Comparison of ENCODE assay signal across 1 cellular context in the genomic region with DNA sequence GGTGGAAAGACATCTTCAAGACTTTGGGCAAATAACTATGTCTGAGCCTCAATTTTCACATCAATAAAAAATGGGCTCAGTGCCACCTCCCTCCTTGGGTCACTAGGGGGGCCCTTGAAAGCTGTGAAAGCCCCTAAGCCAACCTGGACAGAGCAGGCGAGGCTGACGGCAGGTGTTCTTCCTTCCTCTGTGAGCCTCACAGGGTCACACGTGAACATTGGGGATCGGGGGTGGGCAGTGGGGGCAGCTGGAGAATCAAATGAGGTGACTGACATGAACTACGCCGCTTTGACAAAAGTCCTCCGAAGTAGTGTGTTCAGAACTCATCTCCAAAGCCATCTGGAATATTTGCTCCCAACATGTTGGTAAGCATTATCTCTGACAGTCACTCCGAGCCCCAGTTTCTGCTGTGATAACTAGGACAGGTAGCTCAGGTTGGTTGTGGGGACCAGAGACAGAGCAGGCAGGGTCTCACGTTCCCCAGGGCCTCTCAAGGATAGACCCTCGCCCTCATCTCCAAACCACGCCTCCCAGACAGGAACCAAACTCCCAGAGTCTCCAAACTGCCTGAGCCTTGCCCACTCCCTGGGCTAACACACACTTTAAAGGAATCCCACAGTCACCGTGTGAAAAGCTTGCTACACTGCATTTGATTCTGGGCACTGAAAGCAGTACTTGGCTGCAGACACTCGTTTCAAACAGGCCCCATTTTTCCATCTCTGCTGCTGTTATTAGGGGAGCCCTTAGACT.
TF ChIP-seq lines count a peak whose summit lies in the region.

No MANE protein-coding gene starts in this region.

TF ChIP-seq in WTC11, 78 proteins besides CTCF, POLR2A, EP300 and RAD21 (continued from another document):
- TF ChIP-seq ZNF281 (CRISPR knock-in tag; IDR thresholded peaks at IDR 0.05) (no peak), ZNF425 (CRISPR knock-in tag; conservative IDR thresholded peaks at IDR 0.05) (no peak), CREM (CRISPR knock-in tag; IDR thresholded peaks at IDR 0.05) (no peak)
